ENCODE assay signal across 2 cellular contexts in the genomic region with DNA sequence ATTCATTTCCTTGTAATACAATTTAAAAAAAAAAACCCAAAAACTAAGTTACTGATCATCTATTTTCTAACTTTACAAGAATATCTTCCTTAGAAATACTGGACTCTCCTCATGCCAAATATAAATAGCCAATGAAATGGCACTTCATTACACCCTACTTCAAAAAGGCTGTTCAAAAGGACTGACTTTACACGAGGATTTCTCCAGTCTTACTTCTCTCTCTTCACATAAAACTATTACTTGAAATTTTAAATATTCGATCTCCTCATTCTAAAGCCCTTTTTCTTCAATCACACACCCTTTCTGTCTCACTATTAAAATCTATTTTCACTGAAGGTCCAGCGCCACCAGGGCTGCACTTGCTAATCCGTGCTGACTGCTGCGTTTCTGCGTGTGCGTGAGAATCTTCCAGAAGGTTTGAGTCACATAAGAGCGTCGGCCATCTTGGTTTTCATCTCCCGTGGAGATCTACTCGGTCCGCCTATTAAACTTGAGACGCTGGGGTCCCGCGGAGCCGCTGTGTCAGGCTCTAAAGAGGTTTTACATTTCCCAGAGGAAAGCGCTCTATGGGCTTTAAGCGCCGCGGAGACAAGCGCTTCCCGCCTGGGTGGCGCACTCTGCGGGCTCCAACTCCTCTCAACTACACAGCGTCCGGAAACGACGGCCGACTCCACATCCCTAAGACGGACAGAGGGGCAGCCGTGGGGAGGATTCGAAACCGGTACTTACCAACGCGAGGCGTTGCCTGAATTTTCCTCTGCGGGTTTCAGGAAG.
TF ChIP-seq lines count a peak whose summit lies in the region.

No MANE protein-coding gene starts in this region.

TF ChIP-seq in IMR-90, 13 proteins besides CTCF, POLR2A, EP300 and RAD21:
- TF ChIP-seq CHD1 (IDR thresholded peaks at IDR 0.05; ENCODE audit: low read depth, low read length) (no peak), MXI1 (IDR thresholded peaks at IDR 0.05; ENCODE audit: borderline replicate concordance, low read depth, low read length) (no peak), USF2 (IDR thresholded peaks at IDR 0.05; ENCODE audit: low read depth, low read length) (no peak), MAFK (IDR thresholded peaks at IDR 0.05; ENCODE audit: low read depth, low read length) (peak; percentile 72), NFE2L2 (IDR thresholded peaks at IDR 0.05; ENCODE audit: low read depth, low read length) (no peak), MAZ (IDR thresholded peaks at IDR 0.05; ENCODE audit: borderline replicate concordance, low read depth, low read length) (no peak), RCOR1 (IDR thresholded peaks at IDR 0.05; ENCODE audit: insufficient replicate concordance, low read length) (no peak)

TF ChIP-seq in PFSK-1, 5 proteins besides CTCF, POLR2A, EP300 and RAD21:
- TF ChIP-seq SIN3A (IDR thresholded peaks at IDR 0.05; ENCODE audit: borderline replicate concordance, insufficient read depth, low read length), result no peak
- no peak for TF ChIP-seq FOXP2 (optimal IDR thresholded peaks at IDR 0.05; ENCODE audit: borderline replicate concordance, extremely low read depth, extremely low read length, insufficient read depth)
- peak; percentile 5; the same call in 1 of the 2 replicates for TF ChIP-seq TAF1 (IDR thresholded peaks at IDR 0.05; ENCODE audit: borderline replicate concordance, insufficient read depth, low read length)
